8 cellular contexts compared by ENCODE assay signal in the genomic region with DNA sequence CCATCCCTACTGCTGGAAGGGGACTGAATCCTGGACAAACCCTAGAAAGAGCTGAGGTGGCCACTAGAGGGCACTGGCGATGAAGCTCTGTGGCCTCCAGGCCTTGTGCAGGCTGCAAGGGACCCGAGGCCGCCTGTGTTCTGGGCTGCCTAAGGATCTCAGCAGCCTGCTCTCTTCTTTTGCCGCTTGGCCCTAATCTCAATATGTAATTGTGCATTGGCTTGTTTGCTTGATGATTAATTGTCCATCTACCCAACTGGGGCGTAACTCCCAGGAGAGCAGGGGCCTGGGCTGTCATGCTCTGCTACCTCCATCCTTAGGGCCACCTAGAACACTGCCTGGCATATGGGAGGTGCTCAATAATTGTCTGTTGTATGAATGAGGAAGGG.
DNase-seq lines count a peak whose midpoint lies in the region; ATAC-seq and TF ChIP-seq lines count a peak whose summit lies in the region.

No MANE protein-coding gene starts in this region.

- ATAC-seq in psoas muscle = peak; percentile 95 to 99 (median 96)

- TF ChIP-seq POLR2A in uterus (IDR thresholded peaks at IDR 0.05) = no peak

- no peak overlapping the region for H3K4me3 ChIP-seq in psoas muscle
- H3K4me3 ChIP-seq in uterus = no peak overlapping the region

- H3K4me1 ChIP-seq in psoas muscle = no peaks in the 10 kb centered on the region
- no peaks in the 10 kb centered on the region for H3K4me1 ChIP-seq in uterus

- peak; percentile 92 for DNase-seq in G401 (ENCODE audit: low spot score)
- DNase-seq in HCEC 1CT = peak; percentile 67
- DNase-seq in NCI-H1048 (lab: John Stamatoyannopoulos, UW) = peak; percentile 48
- peak; percentile 4 for DNase-seq in SKM-1 (lab: John Stamatoyannopoulos, UW; ENCODE audit: unreplicated experiment)
- DNase-seq in activated naive CD4-positive, alpha-beta T cell treated with anti-CD3 and anti-CD28 coated beads, Interleukin-2, amount 50 U/mL, for 16 hours = peak; percentile 79
- peak; percentile 75 to 95 (median 89) for DNase-seq in head of caudate nucleus
- DNase-seq in psoas muscle = peak; percentile 82 to 88
- peak; percentile 81 to 85 for DNase-seq in uterus

- H3K36me3 ChIP-seq in psoas muscle (ENCODE audit: insufficient read depth in 1 of 2, low read depth in 1 of 2) (peaks cover 0 to 49% of the 10 kb centered on the region in 2 donors), uterus (no peaks in the 10 kb centered on the region)

- WGBS in psoas muscle, 3 donors = 22 to 35% (median 27%) methylated on average over 5 of the region's 5 CpGs

- no peak overlapping the region for H3K27ac ChIP-seq in psoas muscle
- peak overlapping the region in 1 of 2 donors; percentile 32 for H3K27ac ChIP-seq in uterus

- intact Hi-C loops in head of caudate nucleus (cut with DNase I) = loop anchor here (2.0 kb wide), 1 partner anchor 84 kb away; no protein-coding TSS in a partner anchor
- intact Hi-C loops in psoas muscle (cut with DNase I) = loop anchor here (1.0 to 2.0 kb wide), 2 partner anchors 84 to 85 kb away; no protein-coding TSS in a partner anchor
- intact Hi-C loops in uterus (cut with DNase I; ENCODE audit: low total_unique reads) = loop anchor here (5.0 kb wide), 1 partner anchor 85 kb away; no protein-coding TSS in a partner anchor

- H3K27me3 ChIP-seq in psoas muscle (ENCODE audit: insufficient read depth in 3 of 3, low read length in 2 of 3) (no peaks in the 10 kb centered on the region), uterus (no peaks in the 10 kb centered on the region)

- in situ Hi-C loops in G401 (cut with HindIII; ENCODE audit: low sequenced_read_pairs) = no loop called here

- peak; percentile 89 for TF ChIP-seq CTCF in psoas muscle (IDR thresholded peaks at IDR 0.05)
- TF ChIP-seq CTCF in uterus (IDR thresholded peaks at IDR 0.05) = peak; percentile 79 to 81 (median 80)

- H3K9me3 ChIP-seq in psoas muscle (no peaks in the 10 kb centered on the region), uterus (no peaks in the 10 kb centered on the region)

Comparison
In these comparisons a context has a peak if more than half of its experiments do, and no peak if none do; other contexts are left out.
1. DNase-seq: peak in every context shown above with its lines; median percentile 92 in G401; 89 in head of caudate nucleus; 85 in psoas muscle; 83 in uterus; 79 in activated naive CD4-positive, alpha-beta T cell treated with anti-CD3 and anti-CD28 coated beads, Interleukin-2, amount 50 U/mL, for 16 hours; 67 in HCEC 1CT; 48 in NCI-H1048; 4 in SKM-1.